ENCODE assay signal across 8 cellular contexts in the genomic region with DNA sequence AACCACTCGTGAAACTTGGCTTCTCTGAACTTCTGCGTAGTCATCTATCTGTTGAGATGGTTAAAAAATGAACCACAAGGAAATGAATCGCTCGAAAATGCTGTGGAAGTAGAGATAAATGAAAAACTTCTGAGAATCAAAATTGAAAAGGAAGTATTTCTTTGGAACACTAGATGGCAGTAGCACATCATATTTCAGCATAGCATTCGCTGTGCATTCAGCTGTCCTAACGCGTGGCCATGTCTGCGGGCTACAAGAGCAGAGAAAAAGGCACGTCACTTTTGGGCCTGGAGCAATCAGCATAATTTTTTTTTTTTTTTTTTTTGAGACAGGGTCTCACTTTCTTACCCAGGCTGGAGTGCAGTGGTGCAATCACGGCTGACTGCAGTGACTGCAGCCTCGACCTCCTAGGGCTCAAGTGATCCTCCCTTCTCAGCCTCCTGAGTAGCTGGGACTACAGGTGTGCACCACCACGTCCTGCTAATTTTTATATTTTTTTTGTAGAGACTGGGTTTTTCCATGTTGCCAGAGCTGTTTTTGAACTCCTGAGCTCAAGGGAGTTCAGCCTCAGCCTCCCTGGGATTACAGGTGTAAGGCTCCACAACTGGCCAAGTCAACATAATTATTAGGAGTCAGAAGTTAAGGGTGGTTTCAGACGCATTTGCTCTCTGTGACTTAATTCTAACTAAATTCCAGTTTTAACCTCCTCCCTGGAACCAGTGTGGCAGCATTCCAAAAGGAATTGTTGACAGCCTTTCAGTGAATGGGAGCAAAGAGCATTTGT. TPM values are rescaled to one million over a fixed set of nuclear protein-coding genes. Genes with fewer than 3 reads are reported as not detected.
A peak's percentile ranks its signal among the peaks of the same experiment; 100 is the strongest.
DNase-seq lines count a peak whose midpoint lies in the region; ATAC-seq, FAIRE-seq and TF ChIP-seq lines count a peak whose summit lies in the region.

No MANE protein-coding gene starts in this region.

- H4K5ac ChIP-seq in H1 (ENCODE audit: insufficient read length, low read depth, low read length) (no peak overlapping the region), mesendoderm (ENCODE audit: low read length) (no peak overlapping the region)

- WGBS in H1 (ENCODE audit: extremely low coverage in 1 of 2, insufficient coverage in 1 of 2, insufficient read length in 1 of 2, insufficient replicate concordance in 2 of 2, low coverage in 1 of 2, low lambda C conversion rate in 2 of 2, missing lambda C conversion rate in 1 of 2), 2 experiments = 46% methylated on average over 12 of the region's 13 CpGs; no CpG with 5 or more reads in 1 of the 2 experiments
- no CpG with 5 or more reads among the region's 13 CpGs for WGBS in mesendoderm (ENCODE audit: extremely low coverage, insufficient coverage, low lambda C conversion rate)

- no peak overlapping the region for H2BK20ac ChIP-seq in H1 (ENCODE audit: low read length)

- H3K27me3 ChIP-seq in H1 (replicated peaks in 1 of 4; ENCODE audit: control insufficient read depth in 3 of 4, extremely low read depth in 1 of 4, insufficient read depth in 3 of 4, low read length in 3 of 4) (no peaks in the 10 kb centered on the region; a peak in 1 of 7 replicates), mesendoderm (ENCODE audit: insufficient read depth, low read length, poor library complexity) (no peaks in the 10 kb centered on the region)

- CTCF ChIA-PET in H1 (lab: Charles Lee; ENCODE audit: partially characterized antibody) = interaction anchor here (0.7 to 7.1 kb wide), 83 partner anchors 9 to 1249 kb away, joined by 3 to 111 read pairs (median 4); a partner anchor contains a TSS

- DNase-seq in AG08396 (ENCODE audit: low spot score) (peak; percentile 69), GM13977 (ENCODE audit: low spot score) (peak; percentile 56), NCI-H226 (peak; percentile 19), H1 (ENCODE audit: low read depth in 1 of 2, low spot score in 2 of 2) (no peak), mesendoderm (peak; percentile 75), superior temporal gyrus (ENCODE audit: extremely low spot score) (peak; percentile 94)
- peak; percentile 25 for DNase-seq in activated CD4-positive, alpha-beta T cell treated with anti-CD3 and anti-CD28 coated beads for 1 hour

- no peak overlapping the region for H2BK120ac ChIP-seq in H1 (replicated peaks; ENCODE audit: low read depth, low read length)
- no peak overlapping the region for H2BK120ac ChIP-seq in mesendoderm (ENCODE audit: low read depth, low read length)

- H4K8ac ChIP-seq in H1 (ENCODE audit: extremely low read depth, insufficient read depth, low read length) = no peak overlapping the region
- no peak overlapping the region for H4K8ac ChIP-seq in mesendoderm (ENCODE audit: low read depth, low read length)

- no peak overlapping the region for H3K4ac ChIP-seq in H1 (replicated peaks; ENCODE audit: insufficient read length, low read depth, low read length)
- H3K4ac ChIP-seq in mesendoderm (ENCODE audit: low read depth, low read length) = no peak overlapping the region

- TF ChIP-seq RAD21 in H1 (IDR thresholded peaks at IDR 0.05 in 1 of 2, conservative IDR thresholded peaks at IDR 0.05 in 1 of 2; ENCODE audit: low read depth in 2 of 2, low read length in 2 of 2) = peak; percentile 95 to 97

- H3K4me3 ChIP-seq in H1 (ENCODE audit: extremely low read depth in 1 of 4, insufficient read depth in 2 of 4, low read depth in 3 of 4, low read length in 4 of 4) = no peak overlapping the region
- no peak overlapping the region for H3K4me3 ChIP-seq in mesendoderm (ENCODE audit: low read length)

- H3K4me1 ChIP-seq in H1 (replicated peaks in 1 of 4; ENCODE audit: control insufficient read depth in 3 of 4, insufficient read depth in 4 of 4, low read length in 3 of 4) (peaks cover 0 to 3% (median 2%) of the 10 kb centered on the region in 4 experiments; a peak in 3 of 7 replicates), mesendoderm (ENCODE audit: control insufficient read depth, low read depth, low read length) (no peaks in the 10 kb centered on the region)

- H3K23ac ChIP-seq in H1 (ENCODE audit: insufficient read length) (no peak overlapping the region), mesendoderm (ENCODE audit: low read length) (no peak overlapping the region)

- peak overlapping the region in 1 of 2 experiments; percentile 16; a peak in 1 of 4 replicates for H3K4me2 ChIP-seq in H1 (ENCODE audit: insufficient read depth in 1 of 2, low read depth in 2 of 2, low read length in 2 of 2)
- H3K4me2 ChIP-seq in mesendoderm (ENCODE audit: low read length) = no peak overlapping the region

- FAIRE-seq in H1 (lab: Jason Lieb, UNC) = peak; percentile 92

- H3K27ac ChIP-seq in H1 (ENCODE audit: low read depth, low read length) (no peak overlapping the region), mesendoderm (ENCODE audit: low read depth, low read length) (no peak overlapping the region)

- H3K36me3 ChIP-seq in H1 (ENCODE audit: control insufficient read depth in 2 of 4, insufficient read depth in 4 of 4, low read length in 3 of 4) = no peaks in the 10 kb centered on the region
- no peaks in the 10 kb centered on the region for H3K36me3 ChIP-seq in mesendoderm (ENCODE audit: control insufficient read depth, insufficient read depth, low read length)

- no peak overlapping the region for H3K14ac ChIP-seq in H1 (ENCODE audit: insufficient read length)

- in situ Hi-C loops in GM13977 (cut with MboI; ENCODE audit: low pct_unique_long_range_greater_than_20kb, low sequenced_read_pairs, unreplicated experiment) = loop anchor here (10.0 kb wide), 2 partner anchors 169 to 399 kb away; no protein-coding TSS in a partner anchor

- H3K18ac ChIP-seq in H1 (ENCODE audit: extremely low read depth, low read length) (no peak overlapping the region), mesendoderm (ENCODE audit: low read length) (no peak overlapping the region)

- POLR2A ChIA-PET in H1 (lab: Charles Lee; ENCODE audit: partially characterized antibody) = interaction anchor here (0.7 to 2.0 kb wide), 5 partner anchors 10 to 163 kb away, joined by 3 to 7 read pairs (median 4); no protein-coding TSS in a partner anchor

- peak; percentile 80 for ATAC-seq in HG03175 (IDR thresholded peaks at IDR 0.05; ENCODE audit: unreplicated experiment)

- TF ChIP-seq CTCF in GM13977 (IDR thresholded peaks at IDR 0.05; ENCODE audit: extremely low read depth, insufficient read depth, missing control alignments) = peak; percentile 67
- peak in 2 of 3 experiments; percentile 68 to 85; a peak in 3 of 4 replicates for TF ChIP-seq CTCF in H1 (IDR thresholded peaks at IDR 0.05; ENCODE audit: control extremely low read depth in 1 of 3, insufficient read depth in 1 of 3, low read depth in 1 of 3, low read length in 3 of 3)

- TF ChIP-seq EP300 in H1 (IDR thresholded peaks at IDR 0.05; ENCODE audit: borderline replicate concordance in 1 of 2, low read depth in 2 of 2, low read length in 2 of 2) = no peak

- no peak overlapping the region for H3K56ac ChIP-seq in H1 (replicated peaks; ENCODE audit: insufficient read length, low read depth, low read length)
- H3K56ac ChIP-seq in mesendoderm (ENCODE audit: low read length) = no peak overlapping the region

- H4K20me1 ChIP-seq in H1 (replicated peaks in 1 of 2; ENCODE audit: control insufficient read depth in 1 of 2, insufficient read depth in 2 of 2, low read length in 2 of 2) = no peaks in the 10 kb centered on the region

- H2BK12ac ChIP-seq in H1 (ENCODE audit: low read depth, low read length) = no peak overlapping the region

- H2AK5ac ChIP-seq in H1 (ENCODE audit: low read depth, low read length) (no peak overlapping the region), mesendoderm (ENCODE audit: low read length) (no peak overlapping the region)

- no peaks in the 10 kb centered on the region for H3K23me2 ChIP-seq in H1 (ENCODE audit: low read depth, low read length)

- H4K91ac ChIP-seq in H1 (replicated peaks; ENCODE audit: insufficient read length, low read length) = no peak overlapping the region

- H2AFZ ChIP-seq in H1 (ENCODE audit: low read length) = no peak overlapping the region

- H3K79me1 ChIP-seq in H1 (ENCODE audit: low read depth, low read length) (no peaks in the 10 kb centered on the region), mesendoderm (ENCODE audit: low read length) (no peaks in the 10 kb centered on the region)

- H2BK5ac ChIP-seq in H1 (ENCODE audit: low read depth, low read length) = no peak overlapping the region
- H2BK5ac ChIP-seq in mesendoderm (ENCODE audit: low read length) = no peak overlapping the region

- H3K79me2 ChIP-seq in H1 (ENCODE audit: control insufficient read depth in 1 of 2, insufficient read depth in 2 of 2, low read length in 2 of 2) (no peaks in the 10 kb centered on the region), mesendoderm (ENCODE audit: control insufficient read depth, insufficient read depth, low read length) (no peaks in the 10 kb centered on the region)

- H3K9ac ChIP-seq in H1 (replicated peaks in 1 of 4; ENCODE audit: extremely low read depth in 1 of 4, low read depth in 3 of 4, low read length in 3 of 4) (no peak overlapping the region), mesendoderm (ENCODE audit: low read length) (no peak overlapping the region)

- peaks cover 2 to 4% of the 10 kb centered on the region in 2 experiments; a peak in 2 of 4 replicates for H3K9me3 ChIP-seq in H1 (ENCODE audit: insufficient read depth in 2 of 2, low read depth in 1 of 2, low read length in 1 of 2)

- no peak for TF ChIP-seq POLR2A in H1 (IDR thresholded peaks at IDR 0.05; ENCODE audit: control extremely low read depth in 1 of 2, low read depth in 2 of 2, low read length in 2 of 2)

- H2BK15ac ChIP-seq in H1 (ENCODE audit: low read length) = no peak overlapping the region
- no peak overlapping the region for H2BK15ac ChIP-seq in mesendoderm (replicated peaks; ENCODE audit: low read depth)

RNA-seq across cellular contexts. Expression of a gene that starts 8.8 kb away (rescaled TPM):
- total RNA-seq in H1 (2021; fragmentation: NEBNext Ultra II Directional; extraction: Animal tissue kit (Norgen Biotek cat#: 25700)) = 26.7 and 26.8 TPM in 2 replicates
- 21.0 and 21.4 TPM in 2 replicates for polyA plus RNA-seq in H1 (2011; rRNA removed)
- polyA plus RNA-seq in H1 (2011; cell fraction: cytosol; rRNA removed) = 14.2 TPM
- polyA plus RNA-seq in H1 (2011; cell fraction: nucleus; rRNA removed) = 12.9 TPM
- polyA plus RNA-seq in H1 (2012, experiment 1 of 2) = 16.2 to 18.7 TPM (median 17.0 TPM) in 4 replicates
- 5.6 TPM for polyA plus RNA-seq in H1 (2012, experiment 2 of 2)
- polyA plus RNA-seq in H1 (2013, experiment 1 of 2) = 33.3 TPM
- polyA plus RNA-seq in H1 (2013, experiment 2 of 2) = 41.5 TPM
- 18.5 and 21.3 TPM in 2 replicates for polyA minus RNA-seq in H1 (2011; rRNA and poly(A)+ RNA removed)
- polyA minus RNA-seq in H1 (2011; cell fraction: cytosol; rRNA and poly(A)+ RNA removed) = 9.4 TPM
- 8.3 TPM for polyA minus RNA-seq in H1 (2011; cell fraction: nucleus; rRNA and poly(A)+ RNA removed)
- polyA plus RNA-seq in mesendoderm (2013, experiment 1 of 2) = 82.2 TPM
- polyA plus RNA-seq in mesendoderm (2013, experiment 2 of 2) = 82.8 TPM

RNA-seq across cellular contexts. Expression of a gene that starts 45.7 kb away (rescaled TPM):
- total RNA-seq in H1 (2021; fragmentation: NEBNext Ultra II Directional; extraction: Animal tissue kit (Norgen Biotek cat#: 25700)) = 22.9 and 23.2 TPM in 2 replicates
- 5.6 and 5.8 TPM in 2 replicates for polyA plus RNA-seq in H1 (2011; rRNA removed)
- polyA plus RNA-seq in H1 (2011; cell fraction: cytosol; rRNA removed) = 5.9 TPM
- polyA plus RNA-seq in H1 (2011; cell fraction: nucleus; rRNA removed) = 9.8 TPM
- 6.6 to 9.8 TPM (median 9.1 TPM) in 4 replicates for polyA plus RNA-seq in H1 (2012, experiment 1 of 2)
- polyA plus RNA-seq in H1 (2012, experiment 2 of 2) = 0.94 TPM
- polyA plus RNA-seq in H1 (2013, experiment 1 of 2) = 9.1 TPM
- polyA plus RNA-seq in H1 (2013, experiment 2 of 2) = 8.4 TPM
- polyA minus RNA-seq in H1 (2011; rRNA and poly(A)+ RNA removed) = 30.9 and 33.5 TPM in 2 replicates
- polyA minus RNA-seq in H1 (2011; cell fraction: cytosol; rRNA and poly(A)+ RNA removed) = 17.6 TPM
- 24.6 TPM for polyA minus RNA-seq in H1 (2011; cell fraction: nucleus; rRNA and poly(A)+ RNA removed)
- polyA plus RNA-seq in mesendoderm (2013, experiment 1 of 2) = 8.2 TPM
- polyA plus RNA-seq in mesendoderm (2013, experiment 2 of 2) = 8.0 TPM

Comparison
In these comparisons a context has a peak if more than half of its experiments do, and no peak if none do; other contexts are left out.
1. DNase-seq: peak in AG08396 (single experiment), GM13977 (single experiment), NCI-H226 (single experiment), activated CD4-positive, alpha-beta T cell treated with anti-CD3 and anti-CD28 coated beads for 1 hour (single experiment), mesendoderm (single experiment) and superior temporal gyrus (single experiment); none in H1 (0 of 2).